15 cellular contexts compared by ENCODE assay signal in genomic region chr3:117409701-117410459, GRCh38.
DNase-seq lines count a peak whose midpoint lies in the region; ATAC-seq and TF ChIP-seq lines count a peak whose summit lies in the region.
"Had no signal": no experiment of that assay in that cellular context is flagged by ENCODE, and none has a peak within 500 bp of the region (broad histone marks: within the 10 kb centered on the region; RNA-seq: fewer than 3 reads in every experiment).

No MANE protein-coding gene starts in this region.

- peaks cover 31% of the 10 kb centered on the region for H3K4me1 ChIP-seq in adipocyte (ENCODE audit: control insufficient read depth, insufficient read depth, low read length)

- TF ChIP-seq POLR2A in erythroblast (IDR thresholded peaks at IDR 0.05; ENCODE audit: low read length) = no peak

- H3K9me3 ChIP-seq in adipocyte (ENCODE audit: control insufficient read depth, low read length) = no peaks in the 10 kb centered on the region

- ATAC-seq in HG03521 (IDR thresholded peaks at IDR 0.05; ENCODE audit: unreplicated experiment) = no peak

- no peak for TF ChIP-seq CTCF in fibroblast of pulmonary artery (IDR thresholded peaks at IDR 0.05; ENCODE audit: low read length, missing control alignments)

- H3K36me3 ChIP-seq in adipocyte (ENCODE audit: control insufficient read depth, insufficient read depth, low read length, severe bottlenecking) = no peaks in the 10 kb centered on the region

- no peak overlapping the region for H3K9ac ChIP-seq in adipocyte (ENCODE audit: low read length)

- DNase-seq in ELF-1 (ENCODE audit: low read depth, low spot score) (peak; percentile 9), adipocyte (ENCODE audit: low read depth) (peak; percentile 52), fibroblast of pulmonary artery (ENCODE audit: low read depth) (peak; percentile 1), smooth muscle cell of the brain vasculature (ENCODE audit: low read depth, low spot score) (peak; percentile 74), epidermal melanocyte (ENCODE audit: insufficient read length, low spot score) (no peak), erythroblast (lab: John Stamatoyannopoulos, UW) (no peak)
- DNase-seq: Calu3; CD4-positive, alpha-beta T cell; DND-41; Kasumi-1; NCI-H1417 treated with DMSO at 0.1 percent for 48 hours; NCI-H2029 treated with DMSO at 0.1 percent for 48 hours; NCI-H510A treated with DMSO at 0.1 percent for 48 hours; SHP77 had no signal

- H3K4me3 ChIP-seq in adipocyte (ENCODE audit: low read length) (peak overlapping the region; percentile 4), fibroblast of pulmonary artery (replicated peaks; ENCODE audit: low read depth, low read length) (no peak overlapping the region)

- no peaks in the 10 kb centered on the region for H3K27me3 ChIP-seq in adipocyte (replicated peaks; ENCODE audit: control insufficient read depth, insufficient read depth, low read length)

Comparison
In these comparisons a context has a peak if more than half of its experiments do, and no peak if none do; other contexts are left out.
1. DNase-seq: peak in ELF-1 (single experiment), adipocyte (single experiment), fibroblast of pulmonary artery (single experiment) and smooth muscle cell of the brain vasculature (single experiment); none in epidermal melanocyte (single experiment) and erythroblast (0 of 2).